In the genomic region with DNA sequence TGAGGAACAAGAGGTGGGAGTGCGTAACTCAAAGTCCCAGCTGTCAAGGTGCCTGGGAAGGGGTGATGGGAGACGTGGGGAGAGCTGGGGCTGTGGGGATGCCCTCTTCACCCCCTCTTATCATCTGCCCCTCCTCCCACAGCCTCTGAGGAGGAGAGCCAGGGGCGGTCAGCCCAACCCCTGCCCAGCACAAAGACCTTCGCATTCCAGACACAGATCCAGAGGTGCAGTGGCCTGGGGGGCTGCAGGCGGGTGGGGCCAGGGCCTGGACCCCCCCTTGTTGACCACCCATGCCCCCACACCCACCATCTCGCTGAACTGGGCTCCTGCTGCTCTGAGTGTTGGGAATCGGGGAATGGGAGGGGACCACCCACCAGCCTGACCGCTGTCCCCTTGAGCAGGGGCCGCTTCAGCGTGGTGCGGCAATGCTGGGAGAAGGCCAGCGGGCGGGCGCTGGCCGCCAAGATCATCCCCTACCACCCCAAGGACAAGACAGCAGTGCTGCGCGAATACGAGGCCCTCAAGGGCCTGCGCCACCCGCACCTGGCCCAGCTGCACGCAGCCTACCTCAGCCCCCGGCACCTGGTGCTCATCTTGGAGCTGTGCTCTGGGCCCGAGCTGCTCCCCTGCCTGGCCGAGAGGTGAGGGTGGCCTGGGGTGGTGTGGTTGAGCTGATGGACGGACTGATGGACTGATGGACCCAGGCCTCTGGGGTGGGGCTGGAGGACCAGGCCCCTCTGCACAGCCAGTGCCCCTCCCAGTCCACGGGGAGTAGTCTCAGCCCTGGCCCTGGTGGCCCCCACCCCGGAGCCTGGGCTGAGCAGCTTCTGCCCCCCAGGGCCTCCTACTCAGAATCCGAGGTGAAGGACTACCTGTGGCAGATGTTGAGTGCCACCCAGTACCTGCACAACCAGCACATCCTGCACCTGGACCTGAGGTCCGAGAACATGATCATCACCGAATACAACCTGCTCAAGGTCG, we compare ENCODE assay signal across 1 cellular context.
TF ChIP-seq lines count a peak whose summit lies in the region.

No MANE protein-coding gene starts in this region.

TF ChIP-seq in H1, 55 proteins besides CTCF, POLR2A, EP300 and RAD21:
- no peak for TF ChIP-seq BRCA1 (IDR thresholded peaks at IDR 0.05; ENCODE audit: low read depth, low read length)
- no peak for TF ChIP-seq TAF7 (optimal IDR thresholded peaks at IDR 0.05; ENCODE audit: borderline replicate concordance, low read depth, low read length)
- no peak for TF ChIP-seq JUND (IDR thresholded peaks at IDR 0.05; ENCODE audit: low read length)
